In the genomic region with DNA sequence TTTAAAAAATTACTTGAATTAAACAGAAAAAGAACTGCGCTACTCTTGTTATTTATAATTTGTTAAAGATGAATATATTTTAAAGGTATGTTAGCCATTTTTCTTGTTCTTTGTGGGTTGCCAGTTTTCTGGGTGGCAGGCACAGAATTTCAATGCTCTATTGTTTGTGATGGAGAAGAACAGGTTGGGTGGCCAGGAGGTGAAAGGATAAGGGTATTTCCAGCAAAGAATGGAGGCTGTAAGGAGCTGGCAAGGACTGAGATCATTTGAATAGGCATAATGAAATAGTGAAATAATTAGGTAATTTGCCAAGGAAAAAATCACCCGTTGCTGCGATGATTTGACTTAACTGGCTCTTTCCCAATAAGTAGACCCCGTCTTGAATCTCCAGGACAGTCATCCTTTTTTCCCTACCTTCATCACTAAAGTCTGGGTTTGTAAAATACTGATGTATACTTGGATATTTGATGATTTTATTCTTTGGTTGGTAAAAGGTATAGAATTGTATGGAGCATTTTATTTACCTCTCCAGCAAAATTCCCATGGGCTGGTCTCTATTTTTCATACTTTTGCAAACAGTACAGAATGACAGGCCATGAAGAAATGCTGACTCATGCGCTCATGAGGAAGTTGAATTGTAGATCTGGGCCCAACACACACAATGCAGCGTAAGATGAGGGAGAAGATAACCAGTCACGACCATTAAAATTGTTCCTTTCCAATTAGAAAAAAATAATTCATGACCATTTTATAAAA, we compare ENCODE assay signal across 10 cellular contexts. TPM values are rescaled to one million over a fixed set of nuclear protein-coding genes. Genes with fewer than 3 reads are reported as not detected.
DNase-seq lines count a peak whose midpoint lies in the region; ATAC-seq and TF ChIP-seq lines count a peak whose summit lies in the region.
"Had no signal": no experiment of that assay in that cellular context is flagged by ENCODE, and none has a peak within 500 bp of the region (broad histone marks: within the 10 kb centered on the region; RNA-seq: fewer than 3 reads in every experiment).

No MANE protein-coding gene starts in this region.

- TF ChIP-seq CTCF in fibroblast of lung (conservative IDR thresholded peaks at IDR 0.05 in 1 of 2, IDR thresholded peaks at IDR 0.05 in 1 of 2; ENCODE audit: low read depth in 1 of 2, low read length in 2 of 2) (no peak), smooth muscle cell (IDR thresholded peaks at IDR 0.05; ENCODE audit: borderline replicate concordance, insufficient read depth, poor library complexity, severe bottlenecking) (no peak), GM10266 (IDR thresholded peaks at IDR 0.05; ENCODE audit: control insufficient read depth, insufficient read depth, low read depth, missing control alignments) (no peak)
- TF ChIP-seq CTCF in activated CD8-positive, alpha-beta T cell treated with anti-CD3 and anti-CD28 coated beads for 36 hours (IDR thresholded peaks at IDR 0.05): no peak

- H3K36me3 ChIP-seq in SJSA1 (no peaks in the 10 kb centered on the region), fibroblast of lung (ENCODE audit: control insufficient read depth, insufficient read depth, low read length) (no peaks in the 10 kb centered on the region), smooth muscle cell (ENCODE audit: low read depth) (no peaks in the 10 kb centered on the region)

- no peaks in the 10 kb centered on the region for H3F3A ChIP-seq in smooth muscle cell (ENCODE audit: low read depth)

- WGBS in smooth muscle cell (ENCODE audit: low lambda C conversion rate): 62% methylated on average over 7 of the region's 7 CpGs

- H3K4me2 ChIP-seq in fibroblast of lung (ENCODE audit: extremely low read depth, insufficient read depth, low read length) (no peak overlapping the region), smooth muscle cell (no peak overlapping the region)

- no peaks in the 10 kb centered on the region for H3K27me3 Mint-ChIP-seq in activated CD8-positive, alpha-beta T cell treated with anti-CD3 and anti-CD28 coated beads for 36 hours

- POLR2A ChIA-PET in activated CD8-positive, alpha-beta T cell treated with anti-CD3 and anti-CD28 coated beads for 36 hours (lab: Charles Lee): no interaction called here

- no peaks in the 10 kb centered on the region for H3K36me3 Mint-ChIP-seq in activated CD8-positive, alpha-beta T cell treated with anti-CD3 and anti-CD28 coated beads for 36 hours (ENCODE audit: low read depth)

- H3K27me3 ChIP-seq in SJSA1 (replicated peaks) (no peaks in the 10 kb centered on the region), fibroblast of lung (ENCODE audit: control insufficient read depth, insufficient read depth, low read length) (no peaks in the 10 kb centered on the region), smooth muscle cell (ENCODE audit: low read depth) (no peaks in the 10 kb centered on the region)

- CTCF ChIA-PET in activated CD8-positive, alpha-beta T cell treated with anti-CD3 and anti-CD28 coated beads for 36 hours (lab: Charles Lee): interaction anchor here (1.0 kb wide), 1 partner anchor 40 kb away, joined by 3 read pairs; no protein-coding TSS in a partner anchor

- no peak overlapping the region for H3K27ac Mint-ChIP-seq in activated CD8-positive, alpha-beta T cell treated with anti-CD3 and anti-CD28 coated beads for 36 hours

- no peak overlapping the region for H3K9ac ChIP-seq in fibroblast of lung (ENCODE audit: insufficient read depth, low read length)
- no peak overlapping the region for H3K9ac ChIP-seq in smooth muscle cell (ENCODE audit: low read depth)

- ATAC-seq in activated CD8-positive, alpha-beta T cell treated with anti-CD3 and anti-CD28 coated beads for 36 hours: no peak
- no peak for ATAC-seq in GM19452 (IDR thresholded peaks at IDR 0.05; ENCODE audit: unreplicated experiment)

- H2AFZ ChIP-seq in fibroblast of lung (ENCODE audit: low read length): no peak overlapping the region
- peak overlapping the region; percentile 13 for H2AFZ ChIP-seq in smooth muscle cell (ENCODE audit: low read depth)

- peaks cover 47% of the 10 kb centered on the region for H3K4me1 ChIP-seq in SJSA1 (replicated peaks)
- H3K4me1 ChIP-seq in fibroblast of lung (ENCODE audit: control insufficient read depth, extremely low read depth, insufficient read depth, low read length): no peaks in the 10 kb centered on the region
- H3K4me1 ChIP-seq in smooth muscle cell (ENCODE audit: low read depth): peaks cover 21% of the 10 kb centered on the region

- intact Hi-C loops in activated CD8-positive, alpha-beta T cell treated with anti-CD3 and anti-CD28 coated beads for 36 hours (cut with micrococcal nuclease): loop anchor here (10.0 kb wide), 1 partner anchor 286 kb away; no protein-coding TSS in a partner anchor

- H3K27ac ChIP-seq in SJSA1 (peak overlapping the region; percentile 96), fibroblast of lung (ENCODE audit: insufficient read depth, low read length) (no peak overlapping the region), smooth muscle cell (ENCODE audit: low read depth) (peak overlapping the region; percentile 76)

- H3K4me3 ChIP-seq in SJSA1: no peak overlapping the region
- H3K4me3 ChIP-seq in fibroblast of lung (replicated peaks in 1 of 4; ENCODE audit: control extremely low read depth in 1 of 4, insufficient read depth in 1 of 4, low read depth in 3 of 4, low read length in 4 of 4): no peak overlapping the region
- no peak overlapping the region for H3K4me3 ChIP-seq in smooth muscle cell

- H4K20me1 ChIP-seq in fibroblast of lung (ENCODE audit: control insufficient read depth, extremely low read depth, insufficient read depth, low read length) (no peaks in the 10 kb centered on the region), smooth muscle cell (ENCODE audit: low read depth) (no peaks in the 10 kb centered on the region)

- H3K9me3 ChIP-seq in SJSA1 (replicated peaks) (no peaks in the 10 kb centered on the region), fibroblast of lung (ENCODE audit: control insufficient read depth, insufficient read depth, low read depth, low read length) (no peaks in the 10 kb centered on the region), smooth muscle cell (replicated peaks; ENCODE audit: low read depth) (no peaks in the 10 kb centered on the region)

- H3K79me2 ChIP-seq in fibroblast of lung (ENCODE audit: control insufficient read depth, insufficient read depth, low read length): no peaks in the 10 kb centered on the region
- no peaks in the 10 kb centered on the region for H3K79me2 ChIP-seq in smooth muscle cell (ENCODE audit: low read depth)

- no peak overlapping the region for H3K4me3 Mint-ChIP-seq in activated CD8-positive, alpha-beta T cell treated with anti-CD3 and anti-CD28 coated beads for 36 hours

- DNase-seq in HUDEP-2 (lab: John Stamatoyannopoulos, UW; ENCODE audit: unreplicated experiment in 76 of 76): peak in 57 of 76 experiments; percentile 4 to 85 (median 61)
- DNase-seq in SJSA1 (ENCODE audit: low read depth in 1 of 2, low spot score in 2 of 2): peak; percentile 75 to 89
- peak; percentile 46 to 72 for DNase-seq in fibroblast of lung (ENCODE audit: low read depth in 2 of 2)
- no peak for DNase-seq in smooth muscle cell (lab: John Stamatoyannopoulos, UW; ENCODE audit: unreplicated experiment)
- DNase-seq in activated CD8-positive, alpha-beta T cell treated with anti-CD3 and anti-CD28 coated beads for 36 hours: no peak
- DNase-seq in GM10266 (ENCODE audit: extremely low spot score): no peak
- DNase-seq in NCI-H1930 (lab: John Stamatoyannopoulos, UW): no peak
- DNase-seq: activated T-cell treated with anti-CD3 and anti-CD28 coated beads for 4 hours, retina had no signal

- H3K9me3 Mint-ChIP-seq in activated CD8-positive, alpha-beta T cell treated with anti-CD3 and anti-CD28 coated beads for 36 hours: no peaks in the 10 kb centered on the region

- H3K4me1 Mint-ChIP-seq in activated CD8-positive, alpha-beta T cell treated with anti-CD3 and anti-CD28 coated beads for 36 hours (ENCODE audit: low read depth): no peaks in the 10 kb centered on the region

RNA-seq across cellular contexts. Expression of a gene that starts 2.5 kb away (rescaled TPM):
- 27.3 and 38.0 TPM in 2 replicates for total RNA-seq in SJSA1 (2014; rRNA removed; shearing (Covaris generic))
- total RNA-seq in fibroblast of lung (0.77 and 2.1 TPM in 2 replicates), smooth muscle cell (2.4 and 3.6 TPM in 2 replicates)
- polyA plus RNA-seq in fibroblast of lung (1.3 and 1.4 TPM in 2 replicates), smooth muscle cell (0.13 and 3.0 TPM in 2 replicates)
- polyA plus RNA-seq in fibroblast of lung (2012): 0.91 and 1.0 TPM in 2 replicates
- 0.30 and 0.47 TPM in 2 replicates for polyA minus RNA-seq in fibroblast of lung (ENCODE audit: low replicate concordance)
- 1 to 10 TPM; 2.3 to 2.7 TPM for total RNA-seq in activated CD8-positive, alpha-beta T cell treated with anti-CD3 and anti-CD28 coated beads for 36 hours

Comparison
In these comparisons a context has a peak if more than half of its experiments do, and no peak if none do; other contexts are left out.
1. DNase-seq: peak in HUDEP-2 (57 of 76), SJSA1 (2 of 2) and fibroblast of lung (2 of 2); none in smooth muscle cell (single experiment), activated CD8-positive, alpha-beta T cell treated with anti-CD3 and anti-CD28 coated beads for 36 hours (single experiment), GM10266 (single experiment) and NCI-H1930 (0 of 2).